ENCODE assay signal across 9 cellular contexts in genomic region chr2:188292446-188293239, GRCh38. TPM values are rescaled to one million over a fixed set of nuclear protein-coding genes. Genes with fewer than 3 reads are reported as not detected.
A peak's percentile ranks its signal among the peaks of the same experiment; 100 is the strongest.
DNase-seq lines count a peak whose midpoint lies in the region; ATAC-seq, FAIRE-seq and TF ChIP-seq lines count a peak whose summit lies in the region.
"Had no signal": no experiment of that assay in that cellular context is flagged by ENCODE, and none has a peak within 500 bp of the region (broad histone marks: within the 10 kb centered on the region; RNA-seq: fewer than 3 reads in every experiment).

No MANE protein-coding gene starts in this region.

- peak overlapping the region; percentile 63 for H3K9ac ChIP-seq in GM23248

- DNase-seq in GM23248 (peak; percentile 80), NCI-H510A treated with DMSO at 0.1 percent for 48 hours (lab: John Stamatoyannopoulos, UW) (peak; percentile 78), bronchial epithelial cell (ENCODE audit: low read depth) (peak; percentile 54), islet precursor cell (peak; percentile 94), spleen (peak; percentile 71)
- DNase-seq in activated CD8-positive, alpha-beta memory T cell treated with anti-CD3 and anti-CD28 coated beads, Interleukin-2, amount 50 U/mL, for 4 hours: no peak
- DNase-seq in CD4-positive, alpha-beta memory T cell: no peak
- DNase-seq: activated B cell treated with CpG ODN at 0.5 μM for 24 hours had no signal

- POLR2A ChIA-PET in CD4-positive, alpha-beta memory T cell (lab: Charles Lee; ENCODE audit: partially characterized antibody): no interaction called here

- FAIRE-seq in bronchial epithelial cell (lab: Jason Lieb, UNC): no peak

- H3K4me1 ChIP-seq in GM23248 (ENCODE audit: insufficient read depth) (peaks cover 21% of the 10 kb centered on the region), spleen (peaks cover 0 to 18% (median 6%) of the 10 kb centered on the region in 6 donors)
- no peaks in the 10 kb centered on the region for H3K4me1 ChIP-seq in CD4-positive, alpha-beta memory T cell (ENCODE audit: insufficient read depth, low read length)

- peaks cover 0 to 6% (median 0%) of the 10 kb centered on the region in 8 donors for H3K9me3 Mint-ChIP-seq in CD4-positive, alpha-beta memory T cell

- H3K79me2 ChIP-seq in GM23248 (ENCODE audit: insufficient read depth): no peaks in the 10 kb centered on the region

- no peak overlapping the region for H3K27ac Mint-ChIP-seq in CD4-positive, alpha-beta memory T cell
- H3K27ac Mint-ChIP-seq: activated B cell treated with CpG ODN at 0.5 μM for 24 hours had no signal

- no peaks in the 10 kb centered on the region for H3K36me3 ChIP-seq in GM23248 (ENCODE audit: low read depth)
- no peaks in the 10 kb centered on the region for H3K36me3 ChIP-seq in bronchial epithelial cell (ENCODE audit: control insufficient read depth, insufficient read depth, low read length)
- no peaks in the 10 kb centered on the region for H3K36me3 ChIP-seq in spleen
- no peaks in the 10 kb centered on the region for H3K36me3 ChIP-seq in CD4-positive, alpha-beta memory T cell (ENCODE audit: insufficient read depth, low read length)

- TF ChIP-seq CTCF in bronchial epithelial cell (IDR thresholded peaks at IDR 0.05; ENCODE audit: insufficient read depth, low read length, severe bottlenecking): no peak
- no peak for TF ChIP-seq CTCF in spleen (IDR thresholded peaks at IDR 0.05 in 8 of 11, conservative IDR thresholded peaks at IDR 0.05 in 3 of 11)

- WGBS in GM23248 (ENCODE audit: low coverage in 1 of 2, low lambda C conversion rate in 2 of 2, missing lambda C conversion rate in 2 of 2), 2 experiments: 2% methylated on average over 45 to 47 of the region's 51 CpGs
- 3 to 7% (median 4%) methylated on average over 41 to 51 of the region's 51 CpGs for whole genome bisulfite sequencing in spleen, 5 donors

- H3K4me3 ChIP-seq in GM23248: peak overlapping the region; percentile 90
- H3K4me3 ChIP-seq in bronchial epithelial cell (ENCODE audit: low read depth, low read length): peak overlapping the region; percentile 67
- H3K4me3 ChIP-seq in spleen: peak overlapping the region; percentile 23 to 73 (median 46)
- H3K4me3 ChIP-seq in CD4-positive, alpha-beta memory T cell (ENCODE audit: low read length in 2 of 2): no peak overlapping the region

- H3K27ac ChIP-seq in GM23248: peak overlapping the region; percentile 28
- H3K27ac ChIP-seq in spleen: peak overlapping the region; percentile 49 to 85 (median 78)
- H3K27ac ChIP-seq in CD4-positive, alpha-beta memory T cell (ENCODE audit: low read depth, low read length): no peak overlapping the region

- in situ Hi-C loops in GM23248 (cut with MboI): no loop called here

- H3K4me2 ChIP-seq in GM23248 (ENCODE audit: unreplicated experiment): peak overlapping the region; percentile 89

- H4K20me1 ChIP-seq in GM23248 (ENCODE audit: insufficient read depth): no peaks in the 10 kb centered on the region

- H3K27me3 ChIP-seq in GM23248 (replicated peaks; ENCODE audit: insufficient read depth) (no peaks in the 10 kb centered on the region), bronchial epithelial cell (ENCODE audit: control insufficient read depth, insufficient read depth, low read length) (no peaks in the 10 kb centered on the region), spleen (replicated peaks in 1 of 7) (peaks cover 0 to 36% (median 10%) of the 10 kb centered on the region in 7 donors)
- H3K27me3 ChIP-seq in CD4-positive, alpha-beta memory T cell (ENCODE audit: insufficient read depth, low read length): peaks cover 4% of the 10 kb centered on the region

- TF ChIP-seq POLR2A in spleen (IDR thresholded peaks at IDR 0.05): no peak

- intact Hi-C loops in spleen (cut with DNase I; ENCODE audit: low total_unique reads): loop anchor here (10.0 kb wide), 1 partner anchor 82 kb away; no protein-coding TSS in a partner anchor
- intact Hi-C loops in CD4-positive, alpha-beta memory T cell (cut with micrococcal nuclease): no loop called here

- no peaks in the 10 kb centered on the region for H3K9me3 ChIP-seq in GM23248 (ENCODE audit: low read depth)
- no peaks in the 10 kb centered on the region for H3K9me3 ChIP-seq in spleen
- no peaks in the 10 kb centered on the region for H3K9me3 ChIP-seq in CD4-positive, alpha-beta memory T cell (ENCODE audit: control insufficient read depth in 1 of 2, low read length in 2 of 2)

- peak overlapping the region; percentile 91 for H2AFZ ChIP-seq in GM23248

- no peaks in the 10 kb centered on the region for H3K36me3 Mint-ChIP-seq in CD4-positive, alpha-beta memory T cell

- peaks cover 19% of the 10 kb centered on the region for H3F3A ChIP-seq in GM23248 (ENCODE audit: insufficient read depth)

- CTCF ChIA-PET in CD4-positive, alpha-beta memory T cell (lab: Charles Lee; ENCODE audit: partially characterized antibody): no interaction called here

- peaks cover 20% of the 10 kb centered on the region in 2 donors for H3K27me3 Mint-ChIP-seq in CD4-positive, alpha-beta memory T cell

- no peak for ATAC-seq in HG03565 (IDR thresholded peaks at IDR 0.05; ENCODE audit: unreplicated experiment)

- H3K9me2 ChIP-seq in GM23248 (ENCODE audit: insufficient read depth): no peaks in the 10 kb centered on the region

- H3K4me3 Mint-ChIP-seq in CD4-positive, alpha-beta memory T cell: peak overlapping the region in 3 of 8 donors; percentile 26 to 71 (median 28)
- H3K4me3 Mint-ChIP-seq: activated B cell treated with CpG ODN at 0.5 μM for 24 hours had no signal

- peaks cover 0 to 10% (median 4%) of the 10 kb centered on the region in 4 donors for H3K4me1 Mint-ChIP-seq in CD4-positive, alpha-beta memory T cell
- H3K4me1 Mint-ChIP-seq: activated B cell treated with CpG ODN at 0.5 μM for 24 hours had no signal

RNA-seq across cellular contexts. Expression of gene GULP1, which starts 1.0 kb away (rescaled TPM):
- 11.1 and 11.9 TPM in 2 replicates for total RNA-seq in GM23248 (2014; rRNA removed; shearing (Covaris generic))
- polyA plus RNA-seq in GM23248 (2016; fragmentation: Nextera tagmentation; extraction: Ambion mirVana) (6.1 and 6.8 TPM in 2 replicates), spleen (1 to 10 TPM in 2 of 3 donors, under 1 TPM in 1; 0.83 to 2.1 (median 1.3) TPM)
- total RNA-seq in bronchial epithelial cell (30.0 and 39.2 TPM in 2 replicates), spleen (10 to 100 TPM in 3 of 7 donors, 1 to 10 TPM in 4; 6.2 to 16.6 (median 7.0) TPM)
- not detected for total RNA-seq in CD4-positive, alpha-beta memory T cell
- polyA plus RNA-seq in CD4-positive, alpha-beta memory T cell: not detected
- total RNA-seq: activated B cell treated with CpG ODN at 0.5 μM for 24 hours had no signal

Comparison
In these comparisons a context has a peak if more than half of its experiments do, and no peak if none do; other contexts are left out.
1. DNase-seq: peak in GM23248 (single experiment), NCI-H510A treated with DMSO at 0.1 percent for 48 hours (single experiment), bronchial epithelial cell (single experiment), islet precursor cell (single experiment) and spleen (single experiment); none in activated CD8-positive, alpha-beta memory T cell treated with anti-CD3 and anti-CD28 coated beads, Interleukin-2, amount 50 U/mL, for 4 hours (single experiment) and CD4-positive, alpha-beta memory T cell (0 of 5).
2. H3K4me3 ChIP-seq: peak in GM23248 (single experiment), bronchial epithelial cell (single experiment) and spleen (8 of 8); none in CD4-positive, alpha-beta memory T cell (0 of 2).
3. RNA of gene GULP1, which starts 1.0 kb away (total RNA-seq): 30.0 to 39.2 TPM in bronchial epithelial cell, 11.1 to 11.9 TPM in GM23248 and 6.2 to 16.6 TPM in spleen; not detected in CD4-positive, alpha-beta memory T cell; every median in the first group is over 4 times any median in the second.